9 cellular contexts compared by ENCODE assay signal in genomic region chr10:124093076-124093773, GRCh38. TPM values are rescaled to one million over a fixed set of nuclear protein-coding genes. Genes with fewer than 3 reads are reported as not detected.
DNase-seq lines count a peak whose midpoint lies in the region; ATAC-seq and TF ChIP-seq lines count a peak whose summit lies in the region.
"Had no signal": no experiment of that assay in that cellular context is flagged by ENCODE, and none has a peak within 500 bp of the region (broad histone marks: within the 10 kb centered on the region; RNA-seq: fewer than 3 reads in every experiment).

TSS of gene CHST15 (minus strand) at chr10:124093598. CDS start at chr10:124046212, 47,386 bp downstream.

- no peaks in the 10 kb centered on the region for H3K9me3 Mint-ChIP-seq in progenitor cell of endocrine pancreas (ENCODE audit: low read depth)
- H3K9me3 Mint-ChIP-seq: CD4-positive, alpha-beta T cell had no signal

- no peaks in the 10 kb centered on the region for H3K27me3 ChIP-seq in right cardiac atrium (ENCODE audit: control insufficient read depth, insufficient read depth)

- peaks cover 5% of the 10 kb centered on the region for H3K4me1 Mint-ChIP-seq in progenitor cell of endocrine pancreas (ENCODE audit: low read depth)

- peak within 1 kb of the TSS; percentile 93 for H3K27ac Mint-ChIP-seq in progenitor cell of endocrine pancreas
- H3K27ac Mint-ChIP-seq: CD4-positive, alpha-beta T cell had no signal

- H3K36me3 Mint-ChIP-seq in progenitor cell of endocrine pancreas (ENCODE audit: insufficient read depth): no peaks in the 10 kb centered on the region

- WGBS in adipose tissue, 3 donors: 0% methylated on average over 63 to 79 of the region's 79 CpGs
- under 1% methylated on average over 79 of the region's 79 CpGs for WGBS in right cardiac atrium

- H3K4me1 ChIP-seq in right cardiac atrium (ENCODE audit: control insufficient read depth, insufficient read depth, low read length): no peaks in the 10 kb centered on the region

- peak within 1 kb of the TSS; percentile 73 for H3K4me3 ChIP-seq in right cardiac atrium (ENCODE audit: low read length)

- DNase-seq in NCI-H1436 (lab: John Stamatoyannopoulos, UW) (peak; percentile 49), NCI-H1436 treated with DMSO at 0.1 percent for 48 hours (lab: John Stamatoyannopoulos, UW) (no peak), HK-2 (ENCODE audit: unreplicated experiment) (peak; percentile 85), right cardiac atrium (peak; percentile 55 to 77 (median 76)), progenitor cell of endocrine pancreas (ENCODE audit: low spot score, unreplicated experiment) (peak; percentile 57), NCI-H2029 treated with DMSO at 0.1 percent for 48 hours (lab: John Stamatoyannopoulos, UW) (no peak), cortex of kidney (lab: John Stamatoyannopoulos, UW) (no peak)

- no peak for TF ChIP-seq CTCF in progenitor cell of endocrine pancreas (IDR thresholded peaks at IDR 0.05; ENCODE audit: unreplicated experiment)

- H3K27ac ChIP-seq in adipose tissue (ENCODE audit: low read depth, low read length): peak within 1 kb of the TSS; percentile 48
- H3K27ac ChIP-seq in right cardiac atrium (ENCODE audit: low read length): peak within 1 kb of the TSS; percentile 22

- peak; percentile 33 to 56 for ATAC-seq in right cardiac atrium

- peaks cover 65% of the 10 kb centered on the region for H3K27me3 Mint-ChIP-seq in progenitor cell of endocrine pancreas

- peak within 1 kb of the TSS; percentile 73 for H3K4me3 Mint-ChIP-seq in progenitor cell of endocrine pancreas (ENCODE audit: low read depth)

- intact Hi-C loops in right cardiac atrium (cut with DNase I): no loop called here

- H3K9me3 ChIP-seq in right cardiac atrium (ENCODE audit: control insufficient read depth, low read length): no peaks in the 10 kb centered on the region

RNA-seq across cellular contexts. Expression of gene CHST15, which starts in this region (rescaled TPM):
- 10 to 100 TPM in 2 of 3 donors, 1 to 10 TPM in 1; 4.1 to 11.0 (median 10.1) TPM for polyA plus RNA-seq in adipose tissue
- 10 to 100 TPM in 1 of 4 donors, 1 to 10 TPM in 3; 5.0 to 11.9 (median 8.7) TPM for total RNA-seq in right cardiac atrium
- polyA plus RNA-seq in right cardiac atrium: 2.2 TPM
- 7.9 and 8.1 TPM in 2 replicates for total RNA-seq in progenitor cell of endocrine pancreas

Comparison
In these comparisons a context has a peak if more than half of its experiments do, and no peak if none do; other contexts are left out.
1. DNase-seq: peak in NCI-H1436 (single experiment), HK-2 (single experiment), right cardiac atrium (3 of 3) and progenitor cell of endocrine pancreas (single experiment); none in NCI-H1436 treated with DMSO at 0.1 percent for 48 hours (single experiment), NCI-H2029 treated with DMSO at 0.1 percent for 48 hours (single experiment) and cortex of kidney (single experiment).